Comparison of ENCODE assay signal across 8 cellular contexts in genomic region chr2:208256849-208257813, GRCh38. TPM values are rescaled to one million over a fixed set of nuclear protein-coding genes. Genes with fewer than 3 reads are reported as not detected.
DNase-seq lines count a peak whose midpoint lies in the region; ATAC-seq, FAIRE-seq and TF ChIP-seq lines count a peak whose summit lies in the region.
"Not testable (repeated sequence)": the region's sequence is repeated elsewhere in the genome, so short reads cannot be mapped to it uniquely, and the experiment has no call there.

No MANE protein-coding gene starts in this region.

- not testable (repeated sequence) for H3K4me1 ChIP-seq in H9 (ENCODE audit: insufficient read depth, low read length)
- H3K4me1 ChIP-seq in HepG2 (ENCODE audit: insufficient read depth, low read length) = peaks cover 44% of the 10 kb centered on the region

- H3K79me1 ChIP-seq in H9 (ENCODE audit: insufficient read depth, low read depth, low read length, poor library complexity, severe bottlenecking) = not testable (repeated sequence)

- DNase-seq in H9; activated CD8-positive, alpha-beta memory T cell treated with anti-CD3 and anti-CD28 coated beads, Interleukin-2, amount 10 ng/mL, durations not matched to agents 7 days and 5 days; chondrocyte (ENCODE audit: low spot score); glutamatergic neuron: not testable (repeated sequence)
- DNase-seq in HepG2 (ENCODE audit: low spot score) (peak; percentile 24), renal cortical epithelial cell (ENCODE audit: low read depth) (peak; percentile 79)

- H4K5ac ChIP-seq in H9 (ENCODE audit: insufficient read length, low read depth, low read length) = not testable (repeated sequence)

- TF ChIP-seq RAD21 in HepG2 (CRISPR knock-in tag; IDR thresholded peaks at IDR 0.05) = not testable (repeated sequence)

- peak overlapping the region; percentile 85 to 100 (median 100) for H3K4me3 ChIP-seq in HepG2 (replicated peaks in 1 of 3; ENCODE audit: insufficient read depth in 1 of 3, low read depth in 2 of 3, low read length in 3 of 3)

- H2BK5ac ChIP-seq in H9 (ENCODE audit: insufficient read length, low read length) = not testable (repeated sequence)

- H3K4me3 Mint-ChIP-seq in H9 = peak overlapping the region in 1 of 2 experiments; percentile 11; a peak in 1 of 5 replicates
- H3K4me3 Mint-ChIP-seq in activated CD8-positive, alpha-beta memory T cell treated with anti-CD3 and anti-CD28 coated beads, Interleukin-2, amount 10 ng/mL, durations not matched to agents 7 days and 5 days = peak overlapping the region; percentile 1
- H3K4me3 Mint-ChIP-seq in chondrocyte (ENCODE audit: unreplicated experiment) = not testable (repeated sequence)
- peak overlapping the region; percentile 36 for H3K4me3 Mint-ChIP-seq in glutamatergic neuron (ENCODE audit: unreplicated experiment)
- H3K4me3 Mint-ChIP-seq in nephron = peak overlapping the region; percentile 72 to 88 (median 80)

- not testable (repeated sequence) for BruUV-seq in HepG2 (replicated peaks; lab: Mats Ljungman, UMichigan)

- H2BK120ac ChIP-seq in H9 (ENCODE audit: low read depth, low read length, poor library complexity, severe bottlenecking) = not testable (repeated sequence)

- not testable (repeated sequence) for H3K79me2 ChIP-seq in H9 (ENCODE audit: insufficient read depth, low read length)
- peaks cover 25% of the 10 kb centered on the region for H3K79me2 ChIP-seq in HepG2 (ENCODE audit: insufficient read depth, low read length)

- H3K4ac ChIP-seq in H9 (ENCODE audit: low read depth, low read length) = not testable (repeated sequence)

- peak overlapping the region; percentile 92 for H3K27ac ChIP-seq in 22Rv1
- H3K27ac ChIP-seq in H9 (ENCODE audit: insufficient read length, low read depth, low read length) = not testable (repeated sequence)
- H3K27ac ChIP-seq in HepG2 (ENCODE audit: extremely low read length, insufficient read depth, low read length) = peak overlapping the region; percentile 97

- not testable (repeated sequence) for H3K23me2 ChIP-seq in H9 (ENCODE audit: insufficient read length, low read depth, low read length, poor library complexity, severe bottlenecking)

- WGBS in H9 (ENCODE audit: extremely low coverage, insufficient read length, low lambda C conversion rate) = no CpG with 5 or more reads among the region's 12 CpGs
- under 1% methylated on average over 12 of the region's 12 CpGs for WGBS in HepG2 (ENCODE audit: low lambda C conversion rate)

- H3K9ac ChIP-seq in H9 (ENCODE audit: extremely low read depth, insufficient read length, low read length) = not testable (repeated sequence)
- peak overlapping the region; percentile 38 for H3K9ac ChIP-seq in HepG2 (ENCODE audit: insufficient read depth, low read depth, low read length)

- not testable (repeated sequence) for H3K9me3 Mint-ChIP-seq in H9; activated CD8-positive, alpha-beta memory T cell treated with anti-CD3 and anti-CD28 coated beads, Interleukin-2, amount 10 ng/mL, durations not matched to agents 7 days and 5 days (ENCODE audit: low read depth); chondrocyte (ENCODE audit: low read depth); glutamatergic neuron (ENCODE audit: unreplicated experiment); nephron

- not testable (repeated sequence) for H2AK5ac ChIP-seq in H9 (ENCODE audit: insufficient read length, low read length)

- not testable (repeated sequence) for TF ChIP-seq EP300 in HepG2 (IDR thresholded peaks at IDR 0.05; ENCODE audit: low read depth in 2 of 2, low read length in 2 of 2); HepG2 (CRISPR knock-in tag; IDR thresholded peaks at IDR 0.05; ENCODE audit: borderline replicate concordance)

- not testable (repeated sequence) for H3K56ac ChIP-seq in H9 (ENCODE audit: insufficient read length, low read depth, low read length)

- H3K4me1 Mint-ChIP-seq in H9 (peaks cover 24% of the 10 kb centered on the region in 2 experiments), chondrocyte (ENCODE audit: low read depth) (peaks cover 23% of the 10 kb centered on the region), glutamatergic neuron (ENCODE audit: low read depth, unreplicated experiment) (peaks cover 18% of the 10 kb centered on the region), nephron (peaks cover 33% of the 10 kb centered on the region)
- peaks cover 19% of the 10 kb centered on the region for H3K4me1 Mint-ChIP-seq in activated CD8-positive, alpha-beta memory T cell treated with anti-CD3 and anti-CD28 coated beads, Interleukin-2, amount 10 ng/mL, durations not matched to agents 7 days and 5 days

- H4K91ac ChIP-seq in H9 (ENCODE audit: insufficient read length, low read depth, low read length) = not testable (repeated sequence)

- H2BK20ac ChIP-seq in H9 (ENCODE audit: low read depth, low read length, poor library complexity, severe bottlenecking) = not testable (repeated sequence)

- not testable (repeated sequence) for H2BK15ac ChIP-seq in H9 (ENCODE audit: low read depth, low read length)

- H3K23ac ChIP-seq in H9 (ENCODE audit: insufficient read length, low read depth, low read length) = not testable (repeated sequence)

- H4K20me1 ChIP-seq in H9 (ENCODE audit: control insufficient read depth, insufficient read depth, insufficient read length); HepG2 (ENCODE audit: insufficient read depth, low read length): not testable (repeated sequence)

- H3K9me3 ChIP-seq in H9 (ENCODE audit: control insufficient read depth, low read depth, low read length); HepG2 (ENCODE audit: low read length): not testable (repeated sequence)

- ATAC-seq in activated CD8-positive, alpha-beta memory T cell treated with anti-CD3 and anti-CD28 coated beads, Interleukin-2, amount 10 ng/mL, durations not matched to agents 7 days and 5 days; HepG2: not testable (repeated sequence)

- H3K36me3 ChIP-seq in HepG2 (replicated peaks in 1 of 2; ENCODE audit: control insufficient read depth in 1 of 2, insufficient read depth in 2 of 2, low read length in 2 of 2) = peaks cover 1 to 11% of the 10 kb centered on the region in 2 experiments; a peak in 3 of 5 replicates

- not testable (repeated sequence) for H3K14ac ChIP-seq in H9 (ENCODE audit: insufficient read depth, low read length)

- H2BK12ac ChIP-seq in H9 (ENCODE audit: insufficient read length, low read depth, low read length) = not testable (repeated sequence)

- not testable (repeated sequence) for H3K18ac ChIP-seq in H9 (ENCODE audit: insufficient read length, low read depth, low read length)

- H3K27me3 ChIP-seq in H9 (ENCODE audit: insufficient read depth, low read length); HepG2 (ENCODE audit: control insufficient read depth in 1 of 2, insufficient read depth in 2 of 2, low read length in 2 of 2): not testable (repeated sequence)

- POLR2A ChIA-PET in HepG2 (lab: Yijun Ruan, JAX) = interaction anchor here (0.5 to 7.8 kb wide), 3 partner anchors 9 to 127 kb away, joined by 3 to 145 read pairs (median 11); partner anchors contain the start of gene PIKFYVE

- TF ChIP-seq POLR2A in HepG2 (IDR thresholded peaks at IDR 0.05; ENCODE audit: insufficient read depth in 1 of 2, low read depth in 2 of 2, low read length in 2 of 2) = not testable (repeated sequence)

- CTCF ChIA-PET in activated CD8-positive, alpha-beta memory T cell treated with anti-CD3 and anti-CD28 coated beads, Interleukin-2, amount 10 ng/mL, durations not matched to agents 7 days and 5 days (lab: Charles Lee) = interaction anchor here (1.7 to 6.5 kb wide), 3 partner anchors 10 to 155 kb away, joined by 4 to 70 read pairs (median 5); partner anchors contain the start of gene PIKFYVE
- CTCF ChIA-PET in HepG2 (lab: Yijun Ruan, JAX; ENCODE audit: low intra/inter-chr PET ratio, low total read pairs) = interaction anchor here (1.3 kb wide), 1 partner anchor 12 kb away, joined by 6 read pairs; no protein-coding TSS in a partner anchor

- H3K36me3 Mint-ChIP-seq in H9 (ENCODE audit: insufficient read depth in 1 of 3, low read depth in 3 of 3) (peaks cover 15 to 19% (median 17%) of the 10 kb centered on the region in 3 experiments), nephron (ENCODE audit: low read depth) (peaks cover 12% of the 10 kb centered on the region)
- peaks cover 18% of the 10 kb centered on the region for H3K36me3 Mint-ChIP-seq in activated CD8-positive, alpha-beta memory T cell treated with anti-CD3 and anti-CD28 coated beads, Interleukin-2, amount 10 ng/mL, durations not matched to agents 7 days and 5 days
- not testable (repeated sequence) for H3K36me3 Mint-ChIP-seq in chondrocyte (ENCODE audit: low read depth); glutamatergic neuron (ENCODE audit: unreplicated experiment)

- H2AFZ ChIP-seq in H9 (ENCODE audit: low read length) = not testable (repeated sequence)
- peak overlapping the region; percentile 94 for H2AFZ ChIP-seq in HepG2 (ENCODE audit: low read length)

- H3K4me2 ChIP-seq in H9 (ENCODE audit: insufficient read depth, insufficient read length, low read length) = not testable (repeated sequence)
- H3K4me2 ChIP-seq in HepG2 (ENCODE audit: low read depth, low read length) = peak overlapping the region; percentile 89

- TF ChIP-seq CTCF in 22Rv1 (IDR thresholded peaks at IDR 0.05); H9 (conservative IDR thresholded peaks at IDR 0.05); chondrocyte (IDR thresholded peaks at IDR 0.05); glutamatergic neuron (IDR thresholded peaks at IDR 0.05; ENCODE audit: partially characterized antibody, unreplicated experiment); nephron (IDR thresholded peaks at IDR 0.05; ENCODE audit: unreplicated experiment in 3 of 3): not testable (repeated sequence)
- TF ChIP-seq CTCF in HepG2 (CRISPR knock-in tag; IDR thresholded peaks at IDR 0.05) = 0 out of 2 replicates have a peak, but pooled peaks have one; percentile 2

- H3K27ac Mint-ChIP-seq in H9 (peak overlapping the region in 2 of 3 experiments; percentile 9 to 59; a peak in 3 of 7 replicates), chondrocyte (ENCODE audit: unreplicated experiment) (peak overlapping the region; percentile 20), glutamatergic neuron (ENCODE audit: unreplicated experiment) (peak overlapping the region; percentile 67), nephron (peak overlapping the region; percentile 95 to 97 (median 97))
- H3K27ac Mint-ChIP-seq in activated CD8-positive, alpha-beta memory T cell treated with anti-CD3 and anti-CD28 coated beads, Interleukin-2, amount 10 ng/mL, durations not matched to agents 7 days and 5 days = not testable (repeated sequence)

- in situ Hi-C loops in HepG2 (cut with HindIII; ENCODE audit: extremely low pct_ligation_motif_present, low pct_unique_long_range_greater_than_20kb) = loop anchor here (5.0 to 25.0 kb wide), 2 partner anchors 155 to 545 kb away; partner anchors contain the start of gene CCNYL1

- intact Hi-C loops in HepG2 (cut with micrococcal nuclease; ENCODE audit: unreplicated experiment) = not testable (repeated sequence)

- not testable (repeated sequence) for H4K8ac ChIP-seq in H9 (replicated peaks; ENCODE audit: insufficient read length, low read depth, low read length)

- FAIRE-seq in HepG2 (lab: Jason Lieb, UNC) = not testable (repeated sequence)

- H3T11ph ChIP-seq in H9 (ENCODE audit: low read length) = not testable (repeated sequence)

- H3K27me3 Mint-ChIP-seq in H9 (ENCODE audit: low read depth); activated CD8-positive, alpha-beta memory T cell treated with anti-CD3 and anti-CD28 coated beads, Interleukin-2, amount 10 ng/mL, durations not matched to agents 7 days and 5 days; chondrocyte (ENCODE audit: low read depth); glutamatergic neuron (ENCODE audit: unreplicated experiment); nephron (ENCODE audit: low read depth): not testable (repeated sequence)

RNA-seq across cellular contexts. Expression of gene IDH1, which starts 2.3 kb away (rescaled TPM):
- 232 and 234 TPM in 2 replicates for total RNA-seq in H9 (2021)
- 10 to 100 TPM; 39.7 to 45.6 TPM for total RNA-seq in activated CD8-positive, alpha-beta memory T cell treated with anti-CD3 and anti-CD28 coated beads, Interleukin-2, amount 10 ng/mL, durations not matched to agents 7 days and 5 days
- total RNA-seq in chondrocyte = 68.5 to 78.2 TPM (median 75.9 TPM) in 3 replicates
- total RNA-seq in glutamatergic neuron (ENCODE audit: unreplicated experiment) = 308 TPM
- total RNA-seq in HepG2 (2016; rRNA removed; fragmentation: Illumina TruSeq; extraction: Trizol) = 1,077 and 1,654 TPM in 2 replicates
- 96.9 and 104 TPM in 2 replicates for total RNA-seq in HepG2 (2016; cell fraction: cytosol; rRNA removed; fragmentation: Illumina TruSeq; extraction: Trizol; ENCODE audit: low read depth)
- 1,083 and 1,679 TPM in 2 replicates for total RNA-seq in HepG2 (2016; cell fraction: insoluble cytoplasmic fraction; rRNA removed; fragmentation: Illumina TruSeq; extraction: Trizol)
- total RNA-seq in HepG2 (2016; cell fraction: membrane; rRNA removed; fragmentation: Illumina TruSeq; extraction: Trizol) = 314 and 331 TPM in 2 replicates
- 500 TPM in 2 replicates for total RNA-seq in HepG2 (2016; cell fraction: nucleus; rRNA removed; fragmentation: Illumina TruSeq; extraction: Trizol)
- 258 and 312 TPM in 2 replicates for polyA plus RNA-seq in HepG2 (2011; rRNA removed)
- polyA plus RNA-seq in HepG2 (2011; cell fraction: cytosol; rRNA removed) = 157 and 214 TPM in 2 replicates
- polyA plus RNA-seq in HepG2 (2011; cell fraction: nucleus; rRNA removed) = 167 and 204 TPM in 2 replicates
- 217 and 288 TPM in 2 replicates for polyA plus RNA-seq in HepG2 (2012)
- polyA plus RNA-seq in HepG2 (2016; cell fraction: cytosol; fragmentation: Illumina TruSeq; extraction: Trizol; ENCODE audit: low read depth) = 73.2 and 78.3 TPM in 2 replicates
- polyA plus RNA-seq in HepG2 (2016; cell fraction: insoluble cytoplasmic fraction; fragmentation: Illumina TruSeq; extraction: Trizol; ENCODE audit: low read depth) = 1,387 and 1,488 TPM in 2 replicates
- polyA plus RNA-seq in HepG2 (2016; cell fraction: membrane; fragmentation: Illumina TruSeq; extraction: Trizol; ENCODE audit: low read depth) = 191 and 213 TPM in 2 replicates
- 593 and 621 TPM in 2 replicates for polyA plus RNA-seq in HepG2 (2016; cell fraction: nucleus; fragmentation: Illumina TruSeq; extraction: Trizol; ENCODE audit: insufficient read depth, low read depth)
- polyA minus RNA-seq in HepG2 (2011; rRNA and poly(A)+ RNA removed; ENCODE audit: low replicate concordance) = 68.1 and 135 TPM in 2 replicates
- 164 and 173 TPM in 2 replicates for polyA minus RNA-seq in HepG2 (2011; cell fraction: cytosol; rRNA and poly(A)+ RNA removed)
- 247 and 293 TPM in 2 replicates for polyA minus RNA-seq in HepG2 (2011; cell fraction: nucleus; rRNA and poly(A)+ RNA removed)
- 89.7 and 202 TPM in 2 replicates for total RNA-seq in renal cortical epithelial cell

RNA-seq across cellular contexts. Expression of gene PIKFYVE, which starts 8.9 kb away (rescaled TPM):
- total RNA-seq in H9 (2021) = 25.7 and 27.2 TPM in 2 replicates
- total RNA-seq in activated CD8-positive, alpha-beta memory T cell treated with anti-CD3 and anti-CD28 coated beads, Interleukin-2, amount 10 ng/mL, durations not matched to agents 7 days and 5 days = 10 to 100 TPM; 27.3 to 32.6 TPM
- total RNA-seq in chondrocyte = 24.7 to 29.3 TPM (median 28.3 TPM) in 3 replicates
- total RNA-seq in glutamatergic neuron (ENCODE audit: unreplicated experiment) = 46.8 TPM
- 21.7 and 24.4 TPM in 2 replicates for total RNA-seq in HepG2 (2016; rRNA removed; fragmentation: Illumina TruSeq; extraction: Trizol)
- 5.9 and 6.9 TPM in 2 replicates for total RNA-seq in HepG2 (2016; cell fraction: cytosol; rRNA removed; fragmentation: Illumina TruSeq; extraction: Trizol; ENCODE audit: low read depth)
- 20.5 and 24.0 TPM in 2 replicates for total RNA-seq in HepG2 (2016; cell fraction: insoluble cytoplasmic fraction; rRNA removed; fragmentation: Illumina TruSeq; extraction: Trizol)
- total RNA-seq in HepG2 (2016; cell fraction: membrane; rRNA removed; fragmentation: Illumina TruSeq; extraction: Trizol) = 7.4 and 8.2 TPM in 2 replicates
- 33.7 and 38.5 TPM in 2 replicates for total RNA-seq in HepG2 (2016; cell fraction: nucleus; rRNA removed; fragmentation: Illumina TruSeq; extraction: Trizol)
- polyA plus RNA-seq in HepG2 (2011; rRNA removed) = 15.8 and 20.2 TPM in 2 replicates
- 7.0 and 10.6 TPM in 2 replicates for polyA plus RNA-seq in HepG2 (2011; cell fraction: cytosol; rRNA removed)
- 21.3 and 21.9 TPM in 2 replicates for polyA plus RNA-seq in HepG2 (2011; cell fraction: nucleus; rRNA removed)
- 13.3 and 15.2 TPM in 2 replicates for polyA plus RNA-seq in HepG2 (2012)
- 0.29 and 0.55 TPM in 2 replicates for polyA plus RNA-seq in HepG2 (2016; cell fraction: cytosol; fragmentation: Illumina TruSeq; extraction: Trizol; ENCODE audit: low read depth)
- 11.0 and 11.9 TPM in 2 replicates for polyA plus RNA-seq in HepG2 (2016; cell fraction: insoluble cytoplasmic fraction; fragmentation: Illumina TruSeq; extraction: Trizol; ENCODE audit: low read depth)
- polyA plus RNA-seq in HepG2 (2016; cell fraction: membrane; fragmentation: Illumina TruSeq; extraction: Trizol; ENCODE audit: low read depth) = 1.1 and 1.2 TPM in 2 replicates
- 25.9 and 28.2 TPM in 2 replicates for polyA plus RNA-seq in HepG2 (2016; cell fraction: nucleus; fragmentation: Illumina TruSeq; extraction: Trizol; ENCODE audit: insufficient read depth, low read depth)
- 27.0 and 45.7 TPM in 2 replicates for polyA minus RNA-seq in HepG2 (2011; rRNA and poly(A)+ RNA removed; ENCODE audit: low replicate concordance)
- polyA minus RNA-seq in HepG2 (2011; cell fraction: cytosol; rRNA and poly(A)+ RNA removed) = 23.4 and 27.2 TPM in 2 replicates
- 130 and 131 TPM in 2 replicates for polyA minus RNA-seq in HepG2 (2011; cell fraction: nucleus; rRNA and poly(A)+ RNA removed)
- 16.3 and 40.8 TPM in 2 replicates for total RNA-seq in renal cortical epithelial cell
